ENCODE assay signal across 11 cellular contexts in the genomic region with DNA sequence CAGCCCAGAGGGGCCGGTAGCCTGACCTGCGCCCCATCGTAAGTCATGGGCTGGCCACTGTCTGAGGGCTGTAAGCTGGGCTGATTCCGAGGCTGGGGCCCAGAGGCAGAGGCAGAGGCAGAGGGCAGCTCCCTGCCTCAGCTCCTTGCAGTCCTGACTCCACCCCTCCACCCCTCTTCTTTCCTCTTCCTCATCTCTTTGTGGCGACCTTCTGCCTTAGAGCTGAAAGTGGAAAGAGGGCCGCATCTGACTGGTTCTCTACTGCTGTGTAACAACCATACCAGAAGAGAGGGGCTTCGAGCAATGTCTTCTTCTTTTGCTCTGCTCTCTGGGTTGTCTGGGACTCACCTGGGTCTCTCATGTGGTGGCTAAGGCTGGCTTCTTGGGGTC.
"Had no signal": no experiment of that assay in that cellular context is flagged by ENCODE, and none has a peak within 500 bp of the region (broad histone marks: within the 10 kb centered on the region; RNA-seq: fewer than 3 reads in every experiment).

No MANE protein-coding gene starts in this region.

- DNase-seq: activated CD4-positive, alpha-beta T cell treated with anti-CD3 and anti-CD28 coated beads, Interleukin-2, amount 10 ng/mL, durations not matched to agents 7 days and 5 days; activated CD4-positive, CD25-positive, alpha-beta regulatory T cell; activated CD8-positive, alpha-beta memory T cell treated with anti-CD3 and anti-CD28 coated beads for 24 hours; activated naive CD4-positive, alpha-beta T cell treated with anti-CD3 and anti-CD28 coated beads for 36 hours; kidney glomerular epithelial cell; stimulated activated naive B cell treated with anti-CD40 and anti-IgM and Interleukin-4, amounts not matched to agents 10 μg/mL and 1 μg/mL and 100 μg/mL, for 72 hours had no signal

- H3K4me1 Mint-ChIP-seq: activated CD4-positive, alpha-beta T cell treated with anti-CD3 and anti-CD28 coated beads, Interleukin-2, amount 10 ng/mL, durations not matched to agents 7 days and 5 days; central memory CD8-positive, alpha-beta T cell had no signal

- H3K27ac ChIP-seq: parathyroid adenoma had no signal

- ATAC-seq: stimulated activated naive B cell treated with anti-CD40 and anti-IgM and Interleukin-4, amounts not matched to agents 10 μg/mL and 1 μg/mL and 100 μg/mL, for 72 hours had no signal

- H3K36me3 Mint-ChIP-seq: stimulated activated naive B cell treated with anti-CD40 and anti-IgM and Interleukin-4, amounts not matched to agents 10 μg/mL and 1 μg/mL and 100 μg/mL, for 72 hours; type B pancreatic cell had no signal

- H3K9me3 Mint-ChIP-seq: activated CD4-positive, alpha-beta T cell treated with anti-CD3 and anti-CD28 coated beads, Interleukin-2, amount 10 ng/mL, durations not matched to agents 7 days and 5 days; activated naive CD4-positive, alpha-beta T cell treated with anti-CD3 and anti-CD28 coated beads for 36 hours; central memory CD8-positive, alpha-beta T cell; dendritic cell treated with granulocyte-macrophage colony-stimulating factor and Interleukin-4, amounts not matched to agents 40 ng/mL and 50 ng/mL, for 4 days; stimulated activated naive B cell treated with anti-CD40 and anti-IgM and Interleukin-4, amounts not matched to agents 10 μg/mL and 1 μg/mL and 100 μg/mL, for 72 hours; type B pancreatic cell had no signal

- H3K4me3 Mint-ChIP-seq: activated CD4-positive, alpha-beta T cell treated with anti-CD3 and anti-CD28 coated beads, Interleukin-2, amount 10 ng/mL, durations not matched to agents 7 days and 5 days; activated naive CD4-positive, alpha-beta T cell treated with anti-CD3 and anti-CD28 coated beads for 36 hours; central memory CD8-positive, alpha-beta T cell; dendritic cell treated with granulocyte-macrophage colony-stimulating factor and Interleukin-4, amounts not matched to agents 40 ng/mL and 50 ng/mL, for 4 days; stimulated activated naive B cell treated with anti-CD40 and anti-IgM and Interleukin-4, amounts not matched to agents 10 μg/mL and 1 μg/mL and 100 μg/mL, for 72 hours; type B pancreatic cell had no signal

- H3K4me3 ChIP-seq: smooth muscle cell had no signal

- H3K27ac Mint-ChIP-seq: activated CD4-positive, alpha-beta T cell treated with anti-CD3 and anti-CD28 coated beads, Interleukin-2, amount 10 ng/mL, durations not matched to agents 7 days and 5 days; activated naive CD4-positive, alpha-beta T cell treated with anti-CD3 and anti-CD28 coated beads for 36 hours; dendritic cell treated with granulocyte-macrophage colony-stimulating factor and Interleukin-4, amounts not matched to agents 40 ng/mL and 50 ng/mL, for 4 days; stimulated activated naive B cell treated with anti-CD40 and anti-IgM and Interleukin-4, amounts not matched to agents 10 μg/mL and 1 μg/mL and 100 μg/mL, for 72 hours; type B pancreatic cell had no signal
